2 cellular contexts compared by ENCODE assay signal in the genomic region with DNA sequence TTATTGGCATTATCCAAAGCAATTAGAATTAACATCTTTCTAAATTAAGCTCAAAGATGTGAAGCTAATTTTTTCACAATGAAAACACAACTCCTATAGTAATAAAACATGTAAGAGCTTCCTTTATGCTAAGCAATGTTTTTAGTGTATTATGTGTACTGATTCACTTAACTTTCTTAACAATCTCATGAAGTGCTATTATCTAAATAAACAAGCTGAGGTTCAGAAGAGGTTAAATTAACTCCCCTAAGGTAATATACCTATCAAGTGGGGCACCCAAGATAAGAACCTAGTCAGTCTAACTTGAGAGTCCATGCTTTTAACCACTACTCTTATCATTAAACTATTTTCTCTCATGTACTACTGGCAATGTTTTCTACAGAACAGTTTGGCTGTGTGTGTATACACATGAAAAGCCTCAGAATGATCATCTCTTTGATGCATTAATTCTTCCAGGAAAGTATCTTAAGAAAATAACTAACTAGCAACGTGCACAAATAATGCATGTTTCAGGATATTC.
TF ChIP-seq lines count a peak whose summit lies in the region.

No MANE protein-coding gene starts in this region.

TF ChIP-seq in WTC11, 78 proteins besides CTCF, POLR2A, EP300 and RAD21:
- TF ChIP-seq, protein P1, sequence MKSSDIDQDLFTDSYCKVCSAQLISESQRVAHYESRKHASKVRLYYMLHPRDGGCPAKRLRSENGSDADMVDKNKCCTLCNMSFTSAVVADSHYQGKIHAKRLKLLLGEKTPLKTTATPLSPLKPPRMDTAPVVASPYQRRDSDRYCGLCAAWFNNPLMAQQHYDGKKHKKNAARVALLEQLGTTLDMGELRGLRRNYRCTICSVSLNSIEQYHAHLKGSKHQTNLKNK (CRISPR knock-in tag; IDR thresholded peaks at IDR 0.05), result no peak
- TF ChIP-seq, protein P2, sequence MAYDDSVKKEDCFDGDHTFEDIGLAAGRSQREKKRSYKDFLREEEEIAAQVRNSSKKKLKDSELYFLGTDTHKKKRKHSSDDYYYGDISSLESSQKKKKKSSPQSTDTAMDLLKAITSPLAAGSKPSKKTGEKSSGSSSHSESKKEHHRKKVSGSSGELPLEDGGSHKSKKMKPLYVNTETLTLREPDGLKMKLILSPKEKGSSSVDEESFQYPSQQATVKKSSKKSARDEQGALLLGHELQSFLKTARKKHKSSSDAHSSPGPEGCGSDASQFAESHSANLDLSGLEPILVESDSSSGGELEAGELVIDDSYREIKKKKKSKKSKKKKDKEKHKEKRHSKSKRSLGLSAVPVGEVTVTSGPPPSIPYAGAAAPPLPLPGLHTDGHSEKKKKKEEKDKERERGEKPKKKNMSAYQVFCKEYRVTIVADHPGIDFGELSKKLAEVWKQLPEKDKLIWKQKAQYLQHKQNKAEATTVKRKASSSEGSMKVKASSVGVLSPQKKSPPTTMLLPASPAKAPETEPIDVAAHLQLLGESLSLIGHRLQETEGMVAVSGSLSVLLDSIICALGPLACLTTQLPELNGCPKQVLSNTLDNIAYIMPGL (CRISPR knock-in tag; IDR thresholded peaks at IDR 0.05), result no peak
- TF ChIP-seq, protein P3, sequence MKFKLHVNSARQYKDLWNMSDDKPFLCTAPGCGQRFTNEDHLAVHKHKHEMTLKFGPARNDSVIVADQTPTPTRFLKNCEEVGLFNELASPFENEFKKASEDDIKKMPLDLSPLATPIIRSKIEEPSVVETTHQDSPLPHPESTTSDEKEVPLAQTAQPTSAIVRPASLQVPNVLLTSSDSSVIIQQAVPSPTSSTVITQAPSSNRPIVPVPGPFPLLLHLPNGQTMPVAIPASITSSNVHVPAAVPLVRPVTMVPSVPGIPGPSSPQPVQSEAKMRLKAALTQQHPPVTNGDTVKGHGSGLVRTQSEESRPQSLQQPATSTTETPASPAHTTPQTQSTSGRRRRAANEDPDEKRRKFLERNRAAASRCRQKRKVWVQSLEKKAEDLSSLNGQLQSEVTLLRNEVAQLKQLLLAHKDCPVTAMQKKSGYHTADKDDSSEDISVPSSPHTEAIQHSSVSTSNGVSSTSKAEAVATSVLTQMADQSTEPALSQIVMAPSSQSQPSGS (CRISPR knock-in tag; IDR thresholded peaks at IDR 0.05; ENCODE audit: borderline replicate concordance, low read depth), result no peak
- TF ChIP-seq SOX15 (CRISPR knock-in tag; IDR thresholded peaks at IDR 0.05) (no peak), RELA (CRISPR knock-in tag; IDR thresholded peaks at IDR 0.05; ENCODE audit: borderline replicate concordance) (no peak), FOXK1 (CRISPR knock-in tag; IDR thresholded peaks at IDR 0.05) (no peak), TEAD1 (CRISPR knock-in tag; IDR thresholded peaks at IDR 0.05) (no peak), ATF1 (CRISPR knock-in tag; IDR thresholded peaks at IDR 0.05) (no peak), ZBTB21 (CRISPR knock-in tag; IDR thresholded peaks at IDR 0.05; ENCODE audit: borderline replicate concordance) (no peak), OVOL2 (CRISPR knock-in tag; IDR thresholded peaks at IDR 0.05; ENCODE audit: borderline replicate concordance) (no peak), ZNF423 (CRISPR knock-in tag; IDR thresholded peaks at IDR 0.05) (no peak), ZNF416 (CRISPR knock-in tag; IDR thresholded peaks at IDR 0.05) (no peak), PRRX2 (CRISPR knock-in tag; IDR thresholded peaks at IDR 0.05) (no peak)
- TF ChIP-seq, protein P4, sequence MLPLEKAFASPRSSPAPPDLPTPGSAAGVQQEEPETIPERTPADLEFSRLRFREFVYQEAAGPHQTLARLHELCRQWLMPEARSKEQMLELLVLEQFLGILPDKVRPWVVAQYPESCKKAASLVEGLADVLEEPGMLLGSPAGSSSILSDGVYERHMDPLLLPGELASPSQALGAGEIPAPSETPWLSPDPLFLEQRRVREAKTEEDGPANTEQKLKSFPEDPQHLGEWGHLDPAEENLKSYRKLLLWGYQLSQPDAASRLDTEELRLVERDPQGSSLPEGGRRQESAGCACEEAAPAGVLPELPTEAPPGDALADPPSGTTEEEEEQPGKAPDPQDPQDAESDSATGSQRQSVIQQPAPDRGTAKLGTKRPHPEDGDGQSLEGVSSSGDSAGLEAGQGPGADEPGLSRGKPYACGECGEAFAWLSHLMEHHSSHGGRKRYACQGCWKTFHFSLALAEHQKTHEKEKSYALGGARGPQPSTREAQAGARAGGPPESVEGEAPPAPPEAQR (CRISPR knock-in tag; IDR thresholded peaks at IDR 0.05), result no peak
- TF ChIP-seq, protein P5, sequence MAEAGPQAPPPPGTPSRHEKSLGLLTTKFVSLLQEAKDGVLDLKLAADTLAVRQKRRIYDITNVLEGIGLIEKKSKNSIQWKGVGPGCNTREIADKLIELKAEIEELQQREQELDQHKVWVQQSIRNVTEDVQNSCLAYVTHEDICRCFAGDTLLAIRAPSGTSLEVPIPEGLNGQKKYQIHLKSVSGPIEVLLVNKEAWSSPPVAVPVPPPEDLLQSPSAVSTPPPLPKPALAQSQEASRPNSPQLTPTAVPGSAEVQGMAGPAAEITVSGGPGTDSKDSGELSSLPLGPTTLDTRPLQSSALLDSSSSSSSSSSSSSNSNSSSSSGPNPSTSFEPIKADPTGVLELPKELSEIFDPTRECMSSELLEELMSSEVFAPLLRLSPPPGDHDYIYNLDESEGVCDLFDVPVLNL (CRISPR knock-in tag; IDR thresholded peaks at IDR 0.05; ENCODE audit: borderline replicate concordance, low read depth), result no peak
- TF ChIP-seq, protein P6, sequence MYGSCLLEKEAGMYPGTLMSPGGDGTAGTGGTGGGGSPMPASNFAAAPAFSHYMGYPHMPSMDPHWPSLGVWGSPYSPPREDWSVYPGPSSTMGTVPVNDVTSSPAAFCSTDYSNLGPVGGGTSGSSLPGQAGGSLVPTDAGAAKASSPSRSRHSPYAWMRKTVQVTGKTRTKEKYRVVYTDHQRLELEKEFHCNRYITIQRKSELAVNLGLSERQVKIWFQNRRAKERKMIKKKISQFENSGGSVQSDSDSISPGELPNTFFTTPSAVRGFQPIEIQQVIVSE (CRISPR knock-in tag; IDR thresholded peaks at IDR 0.05; ENCODE audit: borderline replicate concordance), result no peak

TF ChIP-seq in SK-N-SH, 30 proteins besides CTCF, POLR2A, EP300 and RAD21:
- TF ChIP-seq GATA2 (CRISPR knock-in tag; IDR thresholded peaks at IDR 0.05) (no peak), TCF12 (IDR thresholded peaks at IDR 0.05) (no peak), POLR2AphosphoS5 (IDR thresholded peaks at IDR 0.05; ENCODE audit: low read depth, low read length) (no peak), MXI1 (IDR thresholded peaks at IDR 0.05; ENCODE audit: low read depth, low read length) (no peak), SMC3 (IDR thresholded peaks at IDR 0.05; ENCODE audit: low read depth, low read length) (no peak), MEF2A (IDR thresholded peaks at IDR 0.05; ENCODE audit: borderline replicate concordance, low read depth) (no peak), CHD2 (IDR thresholded peaks at IDR 0.05; ENCODE audit: low read length, partially characterized antibody) (no peak), RCOR1 (IDR thresholded peaks at IDR 0.05; ENCODE audit: low read length) (no peak), FOXJ3 (CRISPR knock-in tag; IDR thresholded peaks at IDR 0.05) (no peak), GABPA (IDR thresholded peaks at IDR 0.05; ENCODE audit: low read depth) (no peak), NFIC (IDR thresholded peaks at IDR 0.05; ENCODE audit: borderline replicate concordance) (no peak), TAF1 (IDR thresholded peaks at IDR 0.05; ENCODE audit: borderline replicate concordance, low read depth, low read length) (no peak), EZH2phosphoT487 (IDR thresholded peaks at IDR 0.05; ENCODE audit: borderline replicate concordance, low read depth) (no peak), ELF1 (IDR thresholded peaks at IDR 0.05) (no peak)
- TF ChIP-seq, protein P7, sequence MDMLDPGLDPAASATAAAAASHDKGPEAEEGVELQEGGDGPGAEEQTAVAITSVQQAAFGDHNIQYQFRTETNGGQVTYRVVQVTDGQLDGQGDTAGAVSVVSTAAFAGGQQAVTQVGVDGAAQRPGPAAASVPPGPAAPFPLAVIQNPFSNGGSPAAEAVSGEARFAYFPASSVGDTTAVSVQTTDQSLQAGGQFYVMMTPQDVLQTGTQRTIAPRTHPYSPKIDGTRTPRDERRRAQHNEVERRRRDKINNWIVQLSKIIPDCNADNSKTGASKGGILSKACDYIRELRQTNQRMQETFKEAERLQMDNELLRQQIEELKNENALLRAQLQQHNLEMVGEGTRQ (IDR thresholded peaks at IDR 0.05; ENCODE audit: borderline replicate concordance, low read depth, low read length), result no peak
- TF ChIP-seq, protein P8, sequence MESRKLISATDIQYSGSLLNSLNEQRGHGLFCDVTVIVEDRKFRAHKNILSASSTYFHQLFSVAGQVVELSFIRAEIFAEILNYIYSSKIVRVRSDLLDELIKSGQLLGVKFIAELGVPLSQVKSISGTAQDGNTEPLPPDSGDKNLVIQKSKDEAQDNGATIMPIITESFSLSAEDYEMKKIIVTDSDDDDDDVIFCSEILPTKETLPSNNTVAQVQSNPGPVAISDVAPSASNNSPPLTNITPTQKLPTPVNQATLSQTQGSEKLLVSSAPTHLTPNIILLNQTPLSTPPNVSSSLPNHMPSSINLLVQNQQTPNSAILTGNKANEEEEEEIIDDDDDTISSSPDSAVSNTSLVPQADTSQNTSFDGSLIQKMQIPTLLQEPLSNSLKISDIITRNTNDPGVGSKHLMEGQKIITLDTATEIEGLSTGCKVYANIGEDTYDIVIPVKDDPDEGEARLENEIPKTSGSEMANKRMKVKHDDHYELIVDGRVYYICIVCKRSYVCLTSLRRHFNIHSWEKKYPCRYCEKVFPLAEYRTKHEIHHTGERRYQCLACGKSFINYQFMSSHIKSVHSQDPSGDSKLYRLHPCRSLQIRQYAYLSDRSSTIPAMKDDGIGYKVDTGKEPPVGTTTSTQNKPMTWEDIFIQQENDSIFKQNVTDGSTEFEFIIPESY (IDR thresholded peaks at IDR 0.05; ENCODE audit: borderline replicate concordance, low read depth), result no peak
- TF ChIP-seq, protein P9, sequence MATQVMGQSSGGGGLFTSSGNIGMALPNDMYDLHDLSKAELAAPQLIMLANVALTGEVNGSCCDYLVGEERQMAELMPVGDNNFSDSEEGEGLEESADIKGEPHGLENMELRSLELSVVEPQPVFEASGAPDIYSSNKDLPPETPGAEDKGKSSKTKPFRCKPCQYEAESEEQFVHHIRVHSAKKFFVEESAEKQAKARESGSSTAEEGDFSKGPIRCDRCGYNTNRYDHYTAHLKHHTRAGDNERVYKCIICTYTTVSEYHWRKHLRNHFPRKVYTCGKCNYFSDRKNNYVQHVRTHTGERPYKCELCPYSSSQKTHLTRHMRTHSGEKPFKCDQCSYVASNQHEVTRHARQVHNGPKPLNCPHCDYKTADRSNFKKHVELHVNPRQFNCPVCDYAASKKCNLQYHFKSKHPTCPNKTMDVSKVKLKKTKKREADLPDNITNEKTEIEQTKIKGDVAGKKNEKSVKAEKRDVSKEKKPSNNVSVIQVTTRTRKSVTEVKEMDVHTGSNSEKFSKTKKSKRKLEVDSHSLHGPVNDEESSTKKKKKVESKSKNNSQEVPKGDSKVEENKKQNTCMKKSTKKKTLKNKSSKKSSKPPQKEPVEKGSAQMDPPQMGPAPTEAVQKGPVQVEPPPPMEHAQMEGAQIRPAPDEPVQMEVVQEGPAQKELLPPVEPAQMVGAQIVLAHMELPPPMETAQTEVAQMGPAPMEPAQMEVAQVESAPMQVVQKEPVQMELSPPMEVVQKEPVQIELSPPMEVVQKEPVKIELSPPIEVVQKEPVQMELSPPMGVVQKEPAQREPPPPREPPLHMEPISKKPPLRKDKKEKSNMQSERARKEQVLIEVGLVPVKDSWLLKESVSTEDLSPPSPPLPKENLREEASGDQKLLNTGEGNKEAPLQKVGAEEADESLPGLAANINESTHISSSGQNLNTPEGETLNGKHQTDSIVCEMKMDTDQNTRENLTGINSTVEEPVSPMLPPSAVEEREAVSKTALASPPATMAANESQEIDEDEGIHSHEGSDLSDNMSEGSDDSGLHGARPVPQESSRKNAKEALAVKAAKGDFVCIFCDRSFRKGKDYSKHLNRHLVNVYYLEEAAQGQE (IDR thresholded peaks at IDR 0.05; ENCODE audit: low read depth, low read length), result no peak
